Comparison of ENCODE assay signal across 24 cellular contexts in the genomic region with DNA sequence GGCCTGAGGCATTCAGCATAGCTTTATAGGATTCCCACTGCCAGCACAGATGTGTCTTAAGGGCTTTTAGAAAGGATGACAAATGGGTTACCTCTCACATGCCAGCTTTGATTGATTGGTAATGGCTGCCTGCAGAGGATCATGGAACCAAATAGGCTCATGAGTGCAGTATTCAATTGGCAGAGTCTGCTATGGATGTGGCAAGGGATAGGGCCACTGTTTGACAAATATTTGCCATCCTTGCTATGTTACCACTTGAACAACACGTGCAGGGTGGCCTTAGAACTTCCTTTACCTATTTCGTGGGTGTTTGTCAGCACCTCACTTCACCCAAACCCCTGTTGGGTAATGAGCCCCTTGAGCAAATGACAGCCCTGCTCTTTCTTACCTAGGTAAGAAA.
DNase-seq lines count a peak whose midpoint lies in the region; ATAC-seq lines count a peak whose summit lies in the region.
"Had no signal": no experiment of that assay in that cellular context is flagged by ENCODE, and none has a peak within 500 bp of the region (broad histone marks: within the 10 kb centered on the region; RNA-seq: fewer than 3 reads in every experiment).

No MANE protein-coding gene starts in this region.

- H3K36me3 Mint-ChIP-seq in activated T-helper 17 cell treated with anti-CD3 and anti-CD28 coated beads, Interleukin-2, amount 50 U/mL, for 72 hours (ENCODE audit: low read depth) = no peaks in the 10 kb centered on the region
- H3K36me3 Mint-ChIP-seq: CD4-positive, CD25-positive, alpha-beta regulatory T cell had no signal

- H3K27ac Mint-ChIP-seq in activated T-helper 17 cell treated with anti-CD3 and anti-CD28 coated beads, Interleukin-2, amount 50 U/mL, for 72 hours = no peak overlapping the region
- H3K27ac Mint-ChIP-seq: B cell; CD4-positive, CD25-positive, alpha-beta regulatory T cell had no signal

- no peak overlapping the region for H3K4me3 Mint-ChIP-seq in activated T-helper 17 cell treated with anti-CD3 and anti-CD28 coated beads, Interleukin-2, amount 50 U/mL, for 72 hours
- H3K4me3 Mint-ChIP-seq: B cell; CD4-positive, CD25-positive, alpha-beta regulatory T cell had no signal

- DNase-seq in DMS53 (lab: John Stamatoyannopoulos, UW) (peak; percentile 54), DMS53 treated with DMSO at 0.1 percent for 48 hours (lab: John Stamatoyannopoulos, UW; ENCODE audit: unreplicated experiment) (no peak), NCI-H774 (lab: John Stamatoyannopoulos, UW) (peak; percentile 15), substantia nigra (lab: John Stamatoyannopoulos, UW) (no peak), NCI-H1417 treated with DMSO at 0.1 percent for 48 hours (lab: John Stamatoyannopoulos, UW) (no peak)
- DNase-seq: CD4-positive, CD25-positive, alpha-beta regulatory T cell; GOT3; IMR-90; KG1; MG63; NCI-H1105 treated with DMSO at 0.1 percent for 48 hours; NCI-H2081; NCI-H2171; NCI-H345; NCI-H510A treated with DMSO at 0.1 percent for 48 hours; NCI-H748 treated with DMSO at 0.1 percent for 48 hours; SHP77 had no signal

- no peaks in the 10 kb centered on the region for H3K4me1 Mint-ChIP-seq in activated T-helper 17 cell treated with anti-CD3 and anti-CD28 coated beads, Interleukin-2, amount 50 U/mL, for 72 hours
- H3K4me1 Mint-ChIP-seq: B cell; CD4-positive, CD25-positive, alpha-beta regulatory T cell had no signal

- H3K27ac ChIP-seq in cingulate gyrus (ENCODE audit: low read depth, low read length) = peak overlapping the region; percentile 88
- H3K27ac ChIP-seq in substantia nigra (ENCODE audit: low read depth, low read length, poor library complexity, severe bottlenecking) = peak overlapping the region; percentile 97
- H3K27ac ChIP-seq: 22Rv1, RWPE1 had no signal

- ATAC-seq in HG03469 (IDR thresholded peaks at IDR 0.05; ENCODE audit: unreplicated experiment) = no peak
- ATAC-seq in activated T-helper 17 cell treated with anti-CD3 and anti-CD28 coated beads, Interleukin-2, amount 50 U/mL, for 72 hours (replicated peaks) = no peak
- ATAC-seq: Panc1 had no signal

- H3K27me3 Mint-ChIP-seq in activated T-helper 17 cell treated with anti-CD3 and anti-CD28 coated beads, Interleukin-2, amount 50 U/mL, for 72 hours = peaks cover 8% of the 10 kb centered on the region
- H3K27me3 Mint-ChIP-seq: CD4-positive, CD25-positive, alpha-beta regulatory T cell had no signal

- no peaks in the 10 kb centered on the region for H3K9me3 Mint-ChIP-seq in activated T-helper 17 cell treated with anti-CD3 and anti-CD28 coated beads, Interleukin-2, amount 50 U/mL, for 72 hours

Comparison
In these comparisons a context has a peak if more than half of its experiments do, and no peak if none do; other contexts are left out.
1. DNase-seq: peak in DMS53 (single experiment) and NCI-H774 (single experiment); none in DMS53 treated with DMSO at 0.1 percent for 48 hours (single experiment), substantia nigra (0 of 49) and NCI-H1417 treated with DMSO at 0.1 percent for 48 hours (single experiment).